Comparison of ENCODE assay signal across 11 cellular contexts in genomic region chr4:22932326-22932725, GRCh38.
"Had no signal": no experiment of that assay in that cellular context is flagged by ENCODE, and none has a peak within 500 bp of the region (broad histone marks: within the 10 kb centered on the region; RNA-seq: fewer than 3 reads in every experiment).

No MANE protein-coding gene starts in this region.

- DNase-seq: activated CD4-positive, alpha-beta T cell treated with anti-CD3 and anti-CD28 coated beads for 36 hours; activated CD4-positive, alpha-beta T cell treated with anti-CD3 and anti-CD28 coated beads, Interleukin-2, amount 50 U/mL, for 48 hours; activated gamma-delta T cell treated with Interleukin-2 at 50 U/mL for 16 hours; adrenal gland; effector CD8-positive, alpha-beta T cell; midbrain; occipital lobe; retina; stimulated activated CD4-positive, alpha-beta T cell treated with anti-CD3 and anti-CD28 coated beads, Interleukin-12 subunit alpha, Interleukin-12 subunit beta, amount 100 ng/mL, for 4 hours; stimulated activated CD4-positive, alpha-beta T cell treated with anti-CD3 and anti-CD28 coated beads, Interleukin-1b, Interleukin-23, amount 100 ng/mL, for 48 hours; T-cell had no signal
